11 cellular contexts compared by ENCODE assay signal in the genomic region with DNA sequence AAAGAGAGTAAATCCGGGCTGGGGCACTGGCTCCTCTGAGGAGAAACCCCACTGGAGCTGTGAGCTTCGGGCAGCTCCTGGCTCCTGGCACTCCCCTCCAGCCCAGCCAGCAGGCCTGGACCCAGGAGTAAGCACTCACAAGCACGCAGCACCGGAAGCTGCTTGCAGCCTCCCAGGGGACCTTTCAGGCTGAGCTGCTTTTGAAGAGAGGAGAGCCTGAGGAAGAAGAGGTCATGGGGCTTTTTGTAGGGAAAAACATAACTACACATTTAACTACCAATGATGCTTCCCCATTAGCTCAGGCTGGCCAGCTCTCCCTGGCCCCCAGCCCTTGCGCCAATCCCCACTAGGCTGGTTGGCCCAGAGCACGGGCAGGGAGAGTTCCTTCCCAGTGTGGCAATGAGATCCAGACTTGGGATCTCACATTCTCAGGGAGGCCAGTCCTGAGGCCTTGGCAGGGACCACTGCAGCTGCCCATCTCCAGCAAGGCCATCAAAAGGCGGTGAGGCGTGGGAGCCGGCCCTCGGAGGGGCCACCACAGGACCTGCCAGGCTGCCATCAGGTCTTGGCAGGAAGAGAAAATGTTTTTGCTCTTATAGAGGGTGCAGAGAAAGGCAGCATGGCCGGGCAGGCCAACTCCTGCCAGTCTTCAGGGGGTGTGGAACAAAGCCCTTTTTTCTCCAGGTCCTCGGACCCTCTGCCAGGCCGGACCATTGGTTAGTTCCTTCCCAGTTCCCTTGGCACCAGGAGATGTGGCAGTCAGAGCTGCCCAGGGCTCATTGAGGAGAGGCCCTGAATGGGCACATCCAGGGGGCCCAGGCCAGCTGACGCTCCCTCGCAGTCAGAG. TPM values are rescaled to one million over a fixed set of nuclear protein-coding genes. Genes with fewer than 3 reads are reported as not detected.
A peak's percentile ranks its signal among the peaks of the same experiment; 100 is the strongest.
DNase-seq lines count a peak whose midpoint lies in the region; ATAC-seq and TF ChIP-seq lines count a peak whose summit lies in the region.
"Had no signal": no experiment of that assay in that cellular context is flagged by ENCODE, and none has a peak within 500 bp of the region (broad histone marks: within the 10 kb centered on the region; RNA-seq: fewer than 3 reads in every experiment).

No MANE protein-coding gene starts in this region.

- peaks cover 4% of the 10 kb centered on the region for H3K27me3 Mint-ChIP-seq in nephron progenitor cell (ENCODE audit: low read depth, poor library complexity)

- H3K4me3 Mint-ChIP-seq in nephron progenitor cell, result no peak overlapping the region
- H3K4me3 Mint-ChIP-seq: HFFc6 had no signal

- peaks cover 4% of the 10 kb centered on the region for H3K36me3 Mint-ChIP-seq in nephron progenitor cell (ENCODE audit: low read depth)

- H3K4me1 ChIP-seq in testis, result no peaks in the 10 kb centered on the region

- intact Hi-C loops in dorsolateral prefrontal cortex (cut with DNase I), result no loop called here
- intact Hi-C loops in testis (cut with DNase I; ENCODE audit: low total_unique reads), result no loop called here

- no peaks in the 10 kb centered on the region for H3K36me3 ChIP-seq in testis (ENCODE audit: low read depth, missing control alignments)
- H3K36me3 ChIP-seq: neutrophil had no signal

- no peaks in the 10 kb centered on the region for H3K9me3 ChIP-seq in testis
- H3K9me3 ChIP-seq: neutrophil had no signal

- WGBS in testis, 2 donors, result 68 to 70% methylated on average over 12 to 15 of the region's 15 CpGs

- H3K27ac ChIP-seq in dorsolateral prefrontal cortex (peak overlapping the region in 17 of 59 donors; percentile 5 to 76 (median 37)), testis (no peak overlapping the region)
- H3K27ac ChIP-seq: neutrophil had no signal

- H3K27ac Mint-ChIP-seq in nephron progenitor cell, result peak overlapping the region; percentile 64
- H3K27ac Mint-ChIP-seq: HFFc6 had no signal

- H3K4me3 ChIP-seq in AG10803 (ENCODE audit: low read length), result no peak overlapping the region
- no peak overlapping the region for H3K4me3 ChIP-seq in dorsolateral prefrontal cortex
- no peak overlapping the region for H3K4me3 ChIP-seq in testis

- H3K27me3 ChIP-seq in dorsolateral prefrontal cortex, result peaks cover 0 to 5% (median 0%) of the 10 kb centered on the region in 45 donors
- no peaks in the 10 kb centered on the region for H3K27me3 ChIP-seq in testis
- H3K27me3 ChIP-seq: neutrophil had no signal

- TF ChIP-seq CTCF in AG10803 (conservative IDR thresholded peaks at IDR 0.05; ENCODE audit: low read length) (no peak), dorsolateral prefrontal cortex (IDR thresholded peaks at IDR 0.05 in 54 of 56, conservative IDR thresholded peaks at IDR 0.05 in 2 of 56; ENCODE audit: low read depth in 1 of 56, partially characterized antibody in 56 of 56) (no peak), nephron progenitor cell (IDR thresholded peaks at IDR 0.05) (no peak), testis (IDR thresholded peaks at IDR 0.05) (no peak)

- H3K4me1 Mint-ChIP-seq in nephron progenitor cell, result peaks cover 22% of the 10 kb centered on the region

- peak; percentile 71 for ATAC-seq in HG03432 (IDR thresholded peaks at IDR 0.05; ENCODE audit: unreplicated experiment)
- ATAC-seq in HG02588 (IDR thresholded peaks at IDR 0.05; ENCODE audit: unreplicated experiment), result no peak

- H3K9me3 Mint-ChIP-seq in nephron progenitor cell, result peaks cover 17% of the 10 kb centered on the region
- H3K9me3 Mint-ChIP-seq: HFFc6 had no signal

- TF ChIP-seq POLR2A in testis (IDR thresholded peaks at IDR 0.05), result no peak

- peak; percentile 69 for DNase-seq in AG10803 (ENCODE audit: low read depth)
- DNase-seq in dorsolateral prefrontal cortex, result peak in 7 of 10 donors; percentile 20 to 71 (median 54)
- DNase-seq in nephron progenitor cell, result peak; percentile 45
- DNase-seq in testis, result no peak
- no peak for DNase-seq in NCI-H1092 (lab: John Stamatoyannopoulos, UW)
- DNase-seq in 8988T, result no peak
- DNase-seq: activated CD4-positive, alpha-beta T cell treated with anti-CD3 and anti-CD28 coated beads, Interleukin-2, amount 50 U/mL, for 1 hour; HFFc6 had no signal

RNA-seq across cellular contexts. Expression of gene MFGE8, which starts 41.5 kb away (rescaled TPM):
- 100 to 1,000 TPM in 42 of 120 experiments, 10 to 100 TPM in 78; 38.8 to 183 (median 87.0) TPM for total RNA-seq in dorsolateral prefrontal cortex
- 100 to 1,000 TPM; 163 to 260 TPM for total RNA-seq in testis
- polyA plus RNA-seq in testis (ENCODE audit: insufficient read depth, low read depth, low replicate concordance), result 137 TPM

RNA-seq across cellular contexts. Expression of gene HAPLN3, which starts 59.3 kb away (rescaled TPM):
- total RNA-seq in dorsolateral prefrontal cortex (10 to 100 TPM in 2 of 120 experiments, 1 to 10 TPM in 115, under 1 TPM in 3; 0.44 to 13.0 (median 3.2) TPM), testis (1 to 10 TPM; 4.8 to 5.0 TPM)
- polyA plus RNA-seq in testis (ENCODE audit: insufficient read depth, low read depth, low replicate concordance), result 5.6 TPM

Comparison
In these comparisons a context has a peak if more than half of its experiments do, and no peak if none do; other contexts are left out.
1. DNase-seq: peak in AG10803 (single experiment), dorsolateral prefrontal cortex (7 of 10) and nephron progenitor cell (single experiment); none in testis (single experiment), NCI-H1092 (single experiment) and 8988T (single experiment).